Comparison of ENCODE assay signal across 23 cellular contexts in the genomic region with DNA sequence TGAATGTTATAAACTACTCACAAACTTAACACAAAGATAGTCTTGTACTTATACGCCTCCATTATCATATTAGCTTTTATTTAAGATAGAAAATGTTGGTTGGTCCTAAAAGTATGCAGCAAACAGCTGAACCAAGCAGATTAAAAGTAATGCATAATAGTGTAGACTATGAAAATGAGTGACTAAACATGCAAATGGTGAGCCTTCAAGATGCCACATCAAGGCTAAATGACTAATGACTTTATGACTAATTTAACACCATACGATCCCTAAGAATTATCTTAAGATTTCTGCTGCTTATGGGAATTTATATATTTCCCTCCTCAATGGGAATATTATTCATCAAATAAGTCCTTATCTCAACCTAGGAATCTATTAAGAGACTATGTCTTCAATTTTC. TPM values are rescaled to one million over a fixed set of nuclear protein-coding genes. Genes with fewer than 3 reads are reported as not detected.
A peak's percentile ranks its signal among the peaks of the same experiment; 100 is the strongest.
DNase-seq lines count a peak whose midpoint lies in the region; ATAC-seq and TF ChIP-seq lines count a peak whose summit lies in the region.
"Had no signal": no experiment of that assay in that cellular context is flagged by ENCODE, and none has a peak within 500 bp of the region (broad histone marks: within the 10 kb centered on the region; RNA-seq: fewer than 3 reads in every experiment).

No MANE protein-coding gene starts in this region.

- intact Hi-C loops in activated CD8-positive, alpha-beta T cell treated with anti-CD3 and anti-CD28 coated beads for 36 hours (cut with micrococcal nuclease): no loop called here
- intact Hi-C loops in activated T-helper 2 cell treated with anti-CD3 and anti-CD28 coated beads, Interferon-gamma antibody, Interleukin-2, Interleukin-4, amounts not matched to agents 10 μg/mL and 5 μg/mL and 100 μg/mL, durations not matched to agents 14 hours and 24 hours and 36 hours (cut with micrococcal nuclease): loop anchor here (2.0 kb wide), 1 partner anchor 144 kb away; no protein-coding TSS in a partner anchor

- peaks cover 3% of the 10 kb centered on the region for H3K36me3 Mint-ChIP-seq in activated CD8-positive, alpha-beta T cell treated with anti-CD3 and anti-CD28 coated beads for 36 hours (ENCODE audit: low read depth)
- H3K36me3 Mint-ChIP-seq in activated CD8-positive, alpha-beta T cell treated with anti-CD3 and anti-CD28 coated beads, Interleukin-2, amount 10 ng/mL, durations not matched to agents 7 days and 5 days (ENCODE audit: low read depth): peaks cover 3% of the 10 kb centered on the region
- peaks cover 3% of the 10 kb centered on the region for H3K36me3 Mint-ChIP-seq in activated naive CD8-positive, alpha-beta T cell treated with anti-CD3 and anti-CD28 coated beads, Interleukin-2, amount 50 U/mL, for 24 hours (ENCODE audit: low read depth)
- peaks cover 2% of the 10 kb centered on the region for H3K36me3 Mint-ChIP-seq in activated T-helper 2 cell treated with anti-CD3 and anti-CD28 coated beads, Interferon-gamma antibody, Interleukin-2, Interleukin-4, amounts not matched to agents 10 μg/mL and 5 μg/mL and 100 μg/mL, durations not matched to agents 14 hours and 24 hours and 36 hours (ENCODE audit: low read depth)
- H3K36me3 Mint-ChIP-seq: IgD-negative memory B cell had no signal

- no peak overlapping the region for H3K4me3 Mint-ChIP-seq in activated CD8-positive, alpha-beta T cell treated with anti-CD3 and anti-CD28 coated beads for 36 hours
- H3K4me3 Mint-ChIP-seq in activated CD8-positive, alpha-beta T cell treated with anti-CD3 and anti-CD28 coated beads, Interleukin-2, amount 10 ng/mL, durations not matched to agents 7 days and 5 days: no peak overlapping the region
- H3K4me3 Mint-ChIP-seq in activated naive CD8-positive, alpha-beta T cell treated with anti-CD3 and anti-CD28 coated beads, Interleukin-2, amount 50 U/mL, for 24 hours: no peak overlapping the region
- no peak overlapping the region for H3K4me3 Mint-ChIP-seq in activated T-helper 2 cell treated with anti-CD3 and anti-CD28 coated beads, Interferon-gamma antibody, Interleukin-2, Interleukin-4, amounts not matched to agents 10 μg/mL and 5 μg/mL and 100 μg/mL, durations not matched to agents 14 hours and 24 hours and 36 hours (ENCODE audit: low read depth)

- peaks cover 0 to 36% (median 4%) of the 10 kb centered on the region in 4 donors for H3K4me1 ChIP-seq in Peyer's patch

- H3K4me1 Mint-ChIP-seq in activated CD8-positive, alpha-beta T cell treated with anti-CD3 and anti-CD28 coated beads for 36 hours (ENCODE audit: low read depth): peaks cover 43% of the 10 kb centered on the region
- peaks cover 24% of the 10 kb centered on the region for H3K4me1 Mint-ChIP-seq in activated CD8-positive, alpha-beta T cell treated with anti-CD3 and anti-CD28 coated beads, Interleukin-2, amount 10 ng/mL, durations not matched to agents 7 days and 5 days (ENCODE audit: low read depth)
- peaks cover 66% of the 10 kb centered on the region for H3K4me1 Mint-ChIP-seq in activated naive CD8-positive, alpha-beta T cell treated with anti-CD3 and anti-CD28 coated beads, Interleukin-2, amount 50 U/mL, for 24 hours
- peaks cover 37% of the 10 kb centered on the region for H3K4me1 Mint-ChIP-seq in activated T-helper 2 cell treated with anti-CD3 and anti-CD28 coated beads, Interferon-gamma antibody, Interleukin-2, Interleukin-4, amounts not matched to agents 10 μg/mL and 5 μg/mL and 100 μg/mL, durations not matched to agents 14 hours and 24 hours and 36 hours (ENCODE audit: low read depth)

- no peak overlapping the region for H3K27ac ChIP-seq in Peyer's patch
- H3K27ac ChIP-seq: C4-2B, SJCRH30 had no signal

- POLR2A ChIA-PET in activated CD8-positive, alpha-beta T cell treated with anti-CD3 and anti-CD28 coated beads for 36 hours (lab: Charles Lee): interaction anchor here (0.6 kb wide), 1 partner anchor 107 kb away, joined by 4 read pairs; no protein-coding TSS in a partner anchor
- POLR2A ChIA-PET in activated CD8-positive, alpha-beta T cell treated with anti-CD3 and anti-CD28 coated beads, Interleukin-2, amount 10 ng/mL, durations not matched to agents 7 days and 5 days (lab: Charles Lee): no interaction called here

- H3K9me3 Mint-ChIP-seq in activated CD8-positive, alpha-beta T cell treated with anti-CD3 and anti-CD28 coated beads for 36 hours: no peaks in the 10 kb centered on the region
- H3K9me3 Mint-ChIP-seq in activated CD8-positive, alpha-beta T cell treated with anti-CD3 and anti-CD28 coated beads, Interleukin-2, amount 10 ng/mL, durations not matched to agents 7 days and 5 days (ENCODE audit: insufficient read depth): no peaks in the 10 kb centered on the region
- no peaks in the 10 kb centered on the region for H3K9me3 Mint-ChIP-seq in activated naive CD8-positive, alpha-beta T cell treated with anti-CD3 and anti-CD28 coated beads, Interleukin-2, amount 50 U/mL, for 24 hours
- H3K9me3 Mint-ChIP-seq in activated T-helper 2 cell treated with anti-CD3 and anti-CD28 coated beads, Interferon-gamma antibody, Interleukin-2, Interleukin-4, amounts not matched to agents 10 μg/mL and 5 μg/mL and 100 μg/mL, durations not matched to agents 14 hours and 24 hours and 36 hours: no peaks in the 10 kb centered on the region
- H3K9me3 Mint-ChIP-seq: CD8-positive, alpha-beta memory T cell; IgD-negative memory B cell had no signal

- H3K36me3 ChIP-seq in Peyer's patch: no peaks in the 10 kb centered on the region
- H3K36me3 ChIP-seq: SJCRH30 had no signal

- H3K27me3 Mint-ChIP-seq in activated CD8-positive, alpha-beta T cell treated with anti-CD3 and anti-CD28 coated beads for 36 hours: no peaks in the 10 kb centered on the region
- H3K27me3 Mint-ChIP-seq in activated CD8-positive, alpha-beta T cell treated with anti-CD3 and anti-CD28 coated beads, Interleukin-2, amount 10 ng/mL, durations not matched to agents 7 days and 5 days (ENCODE audit: low read depth): no peaks in the 10 kb centered on the region
- no peaks in the 10 kb centered on the region for H3K27me3 Mint-ChIP-seq in activated naive CD8-positive, alpha-beta T cell treated with anti-CD3 and anti-CD28 coated beads, Interleukin-2, amount 50 U/mL, for 24 hours
- no peaks in the 10 kb centered on the region for H3K27me3 Mint-ChIP-seq in activated T-helper 2 cell treated with anti-CD3 and anti-CD28 coated beads, Interferon-gamma antibody, Interleukin-2, Interleukin-4, amounts not matched to agents 10 μg/mL and 5 μg/mL and 100 μg/mL, durations not matched to agents 14 hours and 24 hours and 36 hours (ENCODE audit: low read depth)
- H3K27me3 Mint-ChIP-seq: CD8-positive, alpha-beta memory T cell; IgD-negative memory B cell had no signal

- no peak for TF ChIP-seq POLR2A in Peyer's patch (IDR thresholded peaks at IDR 0.05)

- DNase-seq in activated CD8-positive, alpha-beta T cell treated with anti-CD3 and anti-CD28 coated beads for 36 hours: no peak
- DNase-seq in activated CD8-positive, alpha-beta T cell treated with anti-CD3 and anti-CD28 coated beads, Interleukin-2, amount 10 ng/mL, durations not matched to agents 7 days and 5 days: no peak
- DNase-seq in ELR (ENCODE audit: low read depth) (peak; percentile 14), renal cortical epithelial cell (ENCODE audit: low read depth) (peak; percentile 7), Peyer's patch (no peak)
- DNase-seq in activated naive CD8-positive, alpha-beta T cell treated with anti-CD3 and anti-CD28 coated beads, Interleukin-2, amount 50 U/mL, for 24 hours: no peak
- DNase-seq in activated T-helper 2 cell treated with anti-CD3 and anti-CD28 coated beads, Interferon-gamma antibody, Interleukin-2, Interleukin-4, amounts not matched to agents 10 μg/mL and 5 μg/mL and 100 μg/mL, durations not matched to agents 14 hours and 24 hours and 36 hours (ENCODE audit: low spot score): no peak
- DNase-seq: CD8-positive, alpha-beta memory T cell; DMS53; GF-D8; Karpas-422; MG63; NCI-H1417; NCI-H1694 treated with DMSO at 0.1 percent for 48 hours; NCI-H2081 treated with DMSO at 0.1 percent for 48 hours; NCI-H2171 treated with DMSO at 0.1 percent for 48 hours; NCI-H524 treated with DMSO at 0.1 percent for 48 hours; NCI-H82; SJCRH30 had no signal

- H3K4me3 ChIP-seq in Peyer's patch: no peak overlapping the region
- H3K4me3 ChIP-seq: MG63, SJCRH30 had no signal

- CTCF ChIA-PET in activated CD8-positive, alpha-beta T cell treated with anti-CD3 and anti-CD28 coated beads for 36 hours (lab: Charles Lee): no interaction called here
- CTCF ChIA-PET in activated CD8-positive, alpha-beta T cell treated with anti-CD3 and anti-CD28 coated beads, Interleukin-2, amount 10 ng/mL, durations not matched to agents 7 days and 5 days (lab: Charles Lee): no interaction called here

- no peaks in the 10 kb centered on the region for H3K9me3 ChIP-seq in Peyer's patch
- H3K9me3 ChIP-seq: MG63, SJCRH30 had no signal

- H3K27me3 ChIP-seq in Peyer's patch: no peaks in the 10 kb centered on the region
- H3K27me3 ChIP-seq: MG63, SJCRH30 had no signal

- TF ChIP-seq CTCF in activated CD8-positive, alpha-beta T cell treated with anti-CD3 and anti-CD28 coated beads for 36 hours (IDR thresholded peaks at IDR 0.05): no peak
- no peak for TF ChIP-seq CTCF in Peyer's patch (IDR thresholded peaks at IDR 0.05)

- H3K27ac Mint-ChIP-seq in activated CD8-positive, alpha-beta T cell treated with anti-CD3 and anti-CD28 coated beads for 36 hours: no peak overlapping the region
- H3K27ac Mint-ChIP-seq in activated CD8-positive, alpha-beta T cell treated with anti-CD3 and anti-CD28 coated beads, Interleukin-2, amount 10 ng/mL, durations not matched to agents 7 days and 5 days: no peak overlapping the region
- H3K27ac Mint-ChIP-seq in activated naive CD8-positive, alpha-beta T cell treated with anti-CD3 and anti-CD28 coated beads, Interleukin-2, amount 50 U/mL, for 24 hours: no peak overlapping the region
- H3K27ac Mint-ChIP-seq in activated T-helper 2 cell treated with anti-CD3 and anti-CD28 coated beads, Interferon-gamma antibody, Interleukin-2, Interleukin-4, amounts not matched to agents 10 μg/mL and 5 μg/mL and 100 μg/mL, durations not matched to agents 14 hours and 24 hours and 36 hours: no peak overlapping the region
- H3K27ac Mint-ChIP-seq: CD8-positive, alpha-beta memory T cell; IgD-negative memory B cell had no signal

- peak; percentile 47 for ATAC-seq in activated CD8-positive, alpha-beta T cell treated with anti-CD3 and anti-CD28 coated beads for 36 hours
- ATAC-seq in activated CD8-positive, alpha-beta T cell treated with anti-CD3 and anti-CD28 coated beads, Interleukin-2, amount 10 ng/mL, durations not matched to agents 7 days and 5 days: no peak
- peak; percentile 71 for ATAC-seq in activated naive CD8-positive, alpha-beta T cell treated with anti-CD3 and anti-CD28 coated beads, Interleukin-2, amount 50 U/mL, for 24 hours
- no peak for ATAC-seq in GM21825 (IDR thresholded peaks at IDR 0.05; ENCODE audit: unreplicated experiment)
- ATAC-seq: Panc1 had no signal

RNA-seq across cellular contexts. Expression of a gene that starts 4.6 kb away (rescaled TPM):
- total RNA-seq in activated CD8-positive, alpha-beta T cell treated with anti-CD3 and anti-CD28 coated beads for 36 hours: 1 to 10 TPM; 6.0 to 6.6 TPM
- 10 to 100 TPM in 1 of 2 experiments, 1 to 10 TPM in 1; 10.0 to 10.7 TPM for total RNA-seq in activated CD8-positive, alpha-beta T cell treated with anti-CD3 and anti-CD28 coated beads, Interleukin-2, amount 10 ng/mL, durations not matched to agents 7 days and 5 days
- total RNA-seq in renal cortical epithelial cell (11.3 and 26.6 TPM in 2 replicates), Peyer's patch (10 to 100 TPM; 17.5 to 38.0 (median 24.7) TPM)
- total RNA-seq in activated T-helper 2 cell treated with anti-CD3 and anti-CD28 coated beads, Interferon-gamma antibody, Interleukin-2, Interleukin-4, amounts not matched to agents 10 μg/mL and 5 μg/mL and 100 μg/mL, durations not matched to agents 14 hours and 24 hours and 36 hours: 8.9 and 10.7 TPM in 2 replicates

RNA-seq across cellular contexts. Expression of a gene that starts 4.8 kb away (rescaled TPM):
- total RNA-seq in activated CD8-positive, alpha-beta T cell treated with anti-CD3 and anti-CD28 coated beads for 36 hours: not detected
- not detected for total RNA-seq in activated CD8-positive, alpha-beta T cell treated with anti-CD3 and anti-CD28 coated beads, Interleukin-2, amount 10 ng/mL, durations not matched to agents 7 days and 5 days
- total RNA-seq in renal cortical epithelial cell (3.8 and 4.2 TPM in 2 replicates), Peyer's patch (1 to 10 TPM in 1 of 4 donors, not detected in 3; 2.6 TPM)
- total RNA-seq in activated T-helper 2 cell treated with anti-CD3 and anti-CD28 coated beads, Interferon-gamma antibody, Interleukin-2, Interleukin-4, amounts not matched to agents 10 μg/mL and 5 μg/mL and 100 μg/mL, durations not matched to agents 14 hours and 24 hours and 36 hours: not detected in 2 replicates

Comparison
In these comparisons a context has a peak if more than half of its experiments do, and no peak if none do; other contexts are left out.
1. ATAC-seq: peak in activated CD8-positive, alpha-beta T cell treated with anti-CD3 and anti-CD28 coated beads for 36 hours (single experiment) and activated naive CD8-positive, alpha-beta T cell treated with anti-CD3 and anti-CD28 coated beads, Interleukin-2, amount 50 U/mL, for 24 hours (single experiment); none in activated CD8-positive, alpha-beta T cell treated with anti-CD3 and anti-CD28 coated beads, Interleukin-2, amount 10 ng/mL, durations not matched to agents 7 days and 5 days (single experiment) and GM21825 (single experiment).
2. DNase-seq: peak in ELR (single experiment) and renal cortical epithelial cell (single experiment); none in activated CD8-positive, alpha-beta T cell treated with anti-CD3 and anti-CD28 coated beads for 36 hours (single experiment), activated CD8-positive, alpha-beta T cell treated with anti-CD3 and anti-CD28 coated beads, Interleukin-2, amount 10 ng/mL, durations not matched to agents 7 days and 5 days (single experiment), activated naive CD8-positive, alpha-beta T cell treated with anti-CD3 and anti-CD28 coated beads, Interleukin-2, amount 50 U/mL, for 24 hours (single experiment), activated T-helper 2 cell treated with anti-CD3 and anti-CD28 coated beads, Interferon-gamma antibody, Interleukin-2, Interleukin-4, amounts not matched to agents 10 μg/mL and 5 μg/mL and 100 μg/mL, durations not matched to agents 14 hours and 24 hours and 36 hours (single experiment) and Peyer's patch (0 of 3).